10 cellular contexts compared by ENCODE assay signal in the genomic region with DNA sequence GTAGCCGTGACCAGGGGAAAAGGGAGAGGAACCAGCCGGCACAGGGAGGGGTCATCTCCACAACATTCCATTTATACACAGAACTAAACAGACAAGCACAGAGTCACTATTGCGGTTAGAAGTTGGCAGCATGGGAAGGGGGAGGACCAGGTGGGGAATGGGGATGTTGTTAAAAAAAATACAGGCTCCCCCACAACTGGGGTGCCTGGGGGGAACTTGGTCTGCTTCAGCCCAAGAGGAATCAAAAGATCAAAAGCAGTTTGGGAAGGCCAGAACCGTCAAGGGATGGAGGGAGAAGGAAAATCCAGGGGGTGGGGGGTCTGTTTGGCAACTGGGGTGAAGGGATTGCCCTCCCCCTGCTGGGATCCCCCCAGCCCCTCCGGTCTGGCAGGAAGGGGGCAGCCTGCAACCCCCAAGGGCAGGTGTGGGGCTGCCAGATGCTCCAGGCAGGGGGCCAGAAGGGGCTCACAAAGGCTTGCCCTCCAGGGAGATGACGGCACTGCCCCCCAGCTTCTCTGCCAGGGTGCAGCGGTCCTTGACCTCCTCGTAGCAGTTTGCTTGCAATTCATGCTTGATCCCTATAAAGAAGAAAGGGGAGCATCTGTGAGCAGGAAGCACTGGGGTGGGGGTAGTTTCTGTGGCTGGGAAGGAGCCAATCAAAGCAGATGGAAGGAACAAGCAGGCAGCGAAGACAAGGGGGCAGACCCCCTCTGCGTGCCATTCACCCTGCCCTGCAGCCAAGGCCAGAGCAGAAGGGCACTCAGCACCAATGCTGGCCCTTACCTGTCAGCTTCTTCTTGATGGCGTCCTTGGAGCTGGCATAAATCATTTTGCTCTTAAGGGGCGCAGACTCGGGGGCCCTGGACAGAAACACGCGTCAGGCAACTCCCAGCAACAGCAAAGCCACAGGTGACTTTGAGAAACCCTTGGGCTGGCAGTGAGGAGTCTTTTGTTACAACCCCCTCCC. TPM values are rescaled to one million over a fixed set of nuclear protein-coding genes. Genes with fewer than 3 reads are reported as not detected.
A peak's percentile ranks its signal among the peaks of the same experiment; 100 is the strongest.
DNase-seq lines count a peak whose midpoint lies in the region; ATAC-seq and TF ChIP-seq lines count a peak whose summit lies in the region.
"Had no signal": no experiment of that assay in that cellular context is flagged by ENCODE, and none has a peak within 500 bp of the region (broad histone marks: within the 10 kb centered on the region; RNA-seq: fewer than 3 reads in every experiment).

No MANE protein-coding gene starts in this region.

- H2BK20ac ChIP-seq in IMR-90 (ENCODE audit: low read depth, low read length), result no peak overlapping the region

- BruUV-seq in IMR-90 (replicated peaks; lab: Mats Ljungman, UMichigan), result TSS peak; percentile 97

- TF ChIP-seq POLR2A in IMR-90 (IDR thresholded peaks at IDR 0.05; ENCODE audit: low read depth, low read length), result no peak
- no peak for TF ChIP-seq POLR2A in testis (IDR thresholded peaks at IDR 0.05)

- peaks cover 0 to 16% (median 0%) of the 10 kb centered on the region in 11 experiments; a peak in 9 of 22 replicates for H3K9me3 ChIP-seq in BLaER1 treated with 17β-estradiol and CSF1 and Interleukin-3, amounts not matched to agents 10 nM and 100 nM (replicated peaks in 1 of 11)
- H3K9me3 ChIP-seq in IMR-90 (ENCODE audit: control insufficient read depth, insufficient read depth, low read length), result no peaks in the 10 kb centered on the region
- H3K9me3 ChIP-seq in neural cell (ENCODE audit: low read length), result no peaks in the 10 kb centered on the region
- no peaks in the 10 kb centered on the region for H3K9me3 ChIP-seq in testis

- H4K8ac ChIP-seq in IMR-90 (ENCODE audit: low read depth in 2 of 2, low read length in 2 of 2), result no peak overlapping the region

- H3K36me3 Mint-ChIP-seq in central memory CD8-positive, alpha-beta T cell (ENCODE audit: insufficient read depth), result peaks cover 58% of the 10 kb centered on the region

- WGBS in IMR-90 (ENCODE audit: extremely low coverage in 2 of 2, insufficient read length in 1 of 2), 2 experiments, result 97% methylated on average over 5 of the region's 15 CpGs; no CpG with 5 or more reads in 1 of the 2 experiments
- 71 to 75% methylated on average over 15 of the region's 15 CpGs for WGBS in testis, 2 donors

- intact Hi-C loops in IMR-90 (cut with micrococcal nuclease) (no loop called here), testis (cut with DNase I; ENCODE audit: low total_unique reads) (no loop called here)

- H3K79me2 ChIP-seq in neural cell (replicated peaks; ENCODE audit: insufficient read depth, low read length), result peaks cover 38% of the 10 kb centered on the region

- H4K5ac ChIP-seq in IMR-90 (ENCODE audit: low read depth, low read length), result no peak overlapping the region

- H3K18ac ChIP-seq in IMR-90 (ENCODE audit: low read depth, low read length), result no peak overlapping the region

- H3K56ac ChIP-seq in IMR-90 (ENCODE audit: extremely low read depth, insufficient read depth, low read length), result no peak overlapping the region

- no peak overlapping the region for H2BK5ac ChIP-seq in IMR-90 (ENCODE audit: low read depth, low read length, poor library complexity, severe bottlenecking)

- peak overlapping the region; percentile 92 to 99 (median 95); a peak in 19 of 22 replicates for H3K9ac ChIP-seq in BLaER1 treated with 17β-estradiol and CSF1 and Interleukin-3, amounts not matched to agents 10 nM and 100 nM
- H3K9ac ChIP-seq in IMR-90 (ENCODE audit: low read depth, low read length), result no peak overlapping the region
- no peak overlapping the region for H3K9ac ChIP-seq in neural cell (ENCODE audit: low read length)

- H2AK5ac ChIP-seq in IMR-90 (ENCODE audit: low read depth, low read length), result no peak overlapping the region

- ATAC-seq in IMR-90 (ENCODE audit: low read depth), result no peak
- ATAC-seq in central memory CD8-positive, alpha-beta T cell (replicated peaks; ENCODE audit: extremely low read depth, poor library complexity, severe bottlenecking), result no peak

- no peak overlapping the region for H2AK9ac ChIP-seq in IMR-90 (replicated peaks; ENCODE audit: low read depth, low read length, poor library complexity)

- H2AFZ ChIP-seq in IMR-90 (replicated peaks; ENCODE audit: low read length, poor library complexity) (no peak overlapping the region), neural cell (ENCODE audit: low read depth, low read length) (no peak overlapping the region)

- no peaks in the 10 kb centered on the region for H3K9me3 Mint-ChIP-seq in central memory CD8-positive, alpha-beta T cell

- peak overlapping the region in 2 of 11 experiments; percentile 3 to 90; a peak in 1 of 22 replicates for H3K27ac ChIP-seq in BLaER1 treated with 17β-estradiol and CSF1 and Interleukin-3, amounts not matched to agents 10 nM and 100 nM
- H3K27ac ChIP-seq in IMR-90 (ENCODE audit: insufficient read depth, low read length), result no peak overlapping the region
- no peak overlapping the region for H3K27ac ChIP-seq in neural cell (ENCODE audit: low read length)
- H3K27ac ChIP-seq in testis, result no peak overlapping the region

- H3F3A ChIP-seq in neural cell (ENCODE audit: insufficient read depth, low read length, poor library complexity, severe bottlenecking), result peaks cover 5% of the 10 kb centered on the region

- CTCF ChIA-PET in IMR-90 (lab: Yijun Ruan, JAX), result no interaction called here

- H3K4me3 Mint-ChIP-seq in central memory CD8-positive, alpha-beta T cell, result peak overlapping the region; percentile 88

- H2BK120ac ChIP-seq in IMR-90 (ENCODE audit: low read depth, low read length), result no peak overlapping the region

- H3K4me2 ChIP-seq in BLaER1 treated with 17β-estradiol and CSF1 and Interleukin-3, amounts not matched to agents 10 nM and 100 nM, result peak overlapping the region; percentile 77 to 95 (median 90)
- H3K4me2 ChIP-seq in IMR-90 (ENCODE audit: low read depth, low read length) (no peak overlapping the region), neural cell (ENCODE audit: low read length) (peak overlapping the region; percentile 90)

- no peak for TF ChIP-seq CTCF in IMR-90 (conservative IDR thresholded peaks at IDR 0.05; ENCODE audit: low read depth, low read length)
- no peak for TF ChIP-seq CTCF in neural cell (IDR thresholded peaks at IDR 0.05; ENCODE audit: poor library complexity, severe bottlenecking)
- TF ChIP-seq CTCF in testis (IDR thresholded peaks at IDR 0.05), result no peak

- peaks cover 33% of the 10 kb centered on the region for H3K9me1 ChIP-seq in IMR-90 (ENCODE audit: insufficient read depth, low read length)

- DNase-seq in IMR-90, result no peak
- no peak for DNase-seq in central memory CD8-positive, alpha-beta T cell (ENCODE audit: low spot score in 2 of 2)
- DNase-seq in testis, result no peak
- DNase-seq in NCI-H226, result no peak
- DNase-seq in activated gamma-delta T cell (lab: John Stamatoyannopoulos, UW), result no peak
- no peak for DNase-seq in NCI-H2171 treated with DMSO at 0.1 percent for 48 hours (lab: John Stamatoyannopoulos, UW)
- DNase-seq: activated CD4-positive, alpha-beta T cell treated with anti-CD3 and anti-CD28 coated beads, Interleukin-2, amount 50 U/mL, for 4 hours; MG63 had no signal

- no peak overlapping the region for H3K14ac ChIP-seq in IMR-90 (replicated peaks; ENCODE audit: low read depth, low read length)

- H4K91ac ChIP-seq in IMR-90 (ENCODE audit: insufficient read depth, low read depth, low read length), result no peak overlapping the region

- peak overlapping the region; percentile 72 for H3K27ac Mint-ChIP-seq in central memory CD8-positive, alpha-beta T cell (ENCODE audit: low read depth)

- TF ChIP-seq EP300 in neural cell (conservative IDR thresholded peaks at IDR 0.05; ENCODE audit: poor library complexity, severe bottlenecking), result no peak

- no peak overlapping the region for H3K23ac ChIP-seq in IMR-90 (ENCODE audit: low read depth, low read length)

- in situ Hi-C loops in IMR-90 (cut with MboI; ENCODE audit: low sequenced_read_pairs), result no loop called here

- H3K79me1 ChIP-seq in IMR-90 (ENCODE audit: low read depth in 1 of 2, low read length in 2 of 2), result peaks cover 20 to 65% of the 10 kb centered on the region in 2 experiments

- H3K4me1 ChIP-seq in BLaER1 treated with 17β-estradiol and CSF1 and Interleukin-3, amounts not matched to agents 10 nM and 100 nM, result peaks cover 30 to 41% (median 35%) of the 10 kb centered on the region in 10 experiments
- H3K4me1 ChIP-seq in IMR-90 (ENCODE audit: control insufficient read depth, insufficient read depth, low read length), result peaks cover 9% of the 10 kb centered on the region
- peaks cover 6% of the 10 kb centered on the region for H3K4me1 ChIP-seq in testis

- H3K9me2 ChIP-seq in neural cell (ENCODE audit: insufficient read depth, low read length), result no peaks in the 10 kb centered on the region

- H3K36me3 ChIP-seq in BLaER1 treated with 17β-estradiol and CSF1 and Interleukin-3, amounts not matched to agents 10 nM and 100 nM, result peaks cover 58 to 65% (median 60%) of the 10 kb centered on the region in 11 experiments
- H3K36me3 ChIP-seq in IMR-90 (ENCODE audit: control insufficient read depth, insufficient read depth, low read length) (peaks cover 59% of the 10 kb centered on the region), neural cell (ENCODE audit: insufficient read depth, low read length) (peaks cover 5% of the 10 kb centered on the region), testis (ENCODE audit: low read depth, missing control alignments) (no peaks in the 10 kb centered on the region)

- peak overlapping the region; percentile 84 to 99 (median 96); a peak in 19 of 20 replicates for H3K4me3 ChIP-seq in BLaER1 treated with 17β-estradiol and CSF1 and Interleukin-3, amounts not matched to agents 10 nM and 100 nM
- H3K4me3 ChIP-seq in IMR-90 (ENCODE audit: insufficient read depth, low read depth, low read length) (no peak overlapping the region), neural cell (ENCODE audit: low read length) (peak overlapping the region; percentile 100), testis (no peak overlapping the region)

- POLR2A ChIA-PET in IMR-90 (lab: Charles Lee; ENCODE audit: unreplicated experiment), result no interaction called here

- peaks cover 73 to 78% (median 78%) of the 10 kb centered on the region in 11 experiments for H4K20me1 ChIP-seq in BLaER1 treated with 17β-estradiol and CSF1 and Interleukin-3, amounts not matched to agents 10 nM and 100 nM
- H4K20me1 ChIP-seq in IMR-90 (ENCODE audit: insufficient read depth, low read length), result peaks cover 77% of the 10 kb centered on the region
- peaks cover 48% of the 10 kb centered on the region for H4K20me1 ChIP-seq in neural cell (ENCODE audit: insufficient read depth)

- no peaks in the 10 kb centered on the region for H3K27me3 ChIP-seq in BLaER1 treated with 17β-estradiol and CSF1 and Interleukin-3, amounts not matched to agents 10 nM and 100 nM
- H3K27me3 ChIP-seq in IMR-90 (ENCODE audit: control insufficient read depth, insufficient read depth, low read length), result no peaks in the 10 kb centered on the region
- no peaks in the 10 kb centered on the region for H3K27me3 ChIP-seq in neural cell (ENCODE audit: insufficient read depth, low read depth, low read length)
- no peaks in the 10 kb centered on the region for H3K27me3 ChIP-seq in testis
- H3K27me3 ChIP-seq: MG63 had no signal

- no peak for TF ChIP-seq RAD21 in IMR-90 (IDR thresholded peaks at IDR 0.05; ENCODE audit: low read length)
- TF ChIP-seq RAD21 in neural cell (conservative IDR thresholded peaks at IDR 0.05), result no peak

- no peak overlapping the region for H3K4ac ChIP-seq in IMR-90 (ENCODE audit: low read depth, low read length)

- dilution Hi-C loops in IMR-90 (cut with HindIII; ENCODE audit: low sequenced_read_pairs, unreplicated experiment), result no loop called here

- no peaks in the 10 kb centered on the region for H3K27me3 Mint-ChIP-seq in central memory CD8-positive, alpha-beta T cell

- H2BK15ac ChIP-seq in IMR-90 (ENCODE audit: low read depth, low read length), result no peak overlapping the region

- peaks cover 54% of the 10 kb centered on the region for H3K4me1 Mint-ChIP-seq in central memory CD8-positive, alpha-beta T cell

RNA-seq across cellular contexts. Expression of a gene that starts 2.8 kb away (rescaled TPM):
- total RNA-seq in IMR-90 (2012; rRNA removed) (919 and 960 TPM in 2 replicates), testis (100 to 1,000 TPM; 522 to 570 TPM)
- polyA plus RNA-seq in IMR-90 (2012; rRNA removed) (2,231 and 2,466 TPM in 2 replicates), neural cell (1,633 and 1,984 TPM in 2 replicates), testis (ENCODE audit: insufficient read depth, low read depth, low replicate concordance) (647 TPM)
- polyA plus RNA-seq in IMR-90 (2012; cell fraction: cytosol; rRNA removed), result 2,445 and 3,036 TPM in 2 replicates
- polyA plus RNA-seq in IMR-90 (2012; cell fraction: nucleus; rRNA removed; ENCODE audit: low replicate concordance), result 809 and 890 TPM in 2 replicates
- 790 and 797 TPM in 2 replicates for polyA minus RNA-seq in neural cell

RNA-seq across cellular contexts. Expression of a gene that starts 5.1 kb away (rescaled TPM):
- total RNA-seq in IMR-90 (2012; rRNA removed) (22.5 and 23.7 TPM in 2 replicates), testis (10 to 100 TPM; 57.2 to 74.0 TPM)
- polyA plus RNA-seq in IMR-90 (2012; rRNA removed) (47.9 and 57.0 TPM in 2 replicates), neural cell (183 and 211 TPM in 2 replicates), testis (ENCODE audit: insufficient read depth, low read depth, low replicate concordance) (49.9 TPM)
- 22.0 and 32.0 TPM in 2 replicates for polyA plus RNA-seq in IMR-90 (2012; cell fraction: cytosol; rRNA removed)
- 224 and 393 TPM in 2 replicates for polyA plus RNA-seq in IMR-90 (2012; cell fraction: nucleus; rRNA removed; ENCODE audit: low replicate concordance)
- polyA minus RNA-seq in neural cell, result 84.5 and 103 TPM in 2 replicates

RNA-seq across cellular contexts. Expression of a gene that starts 17.4 kb away (rescaled TPM):
- 62.7 and 69.2 TPM in 2 replicates for total RNA-seq in IMR-90 (2012; rRNA removed)
- polyA plus RNA-seq in IMR-90 (2012; rRNA removed), result 431 and 601 TPM in 2 replicates
- 324 and 587 TPM in 2 replicates for polyA plus RNA-seq in IMR-90 (2012; cell fraction: cytosol; rRNA removed)
- 557 and 1,096 TPM in 2 replicates for polyA plus RNA-seq in IMR-90 (2012; cell fraction: nucleus; rRNA removed; ENCODE audit: low replicate concordance)
- polyA plus RNA-seq in neural cell, result 0.50 and 0.67 TPM in 2 replicates
- 0.49 TPM in 1 of 2 replicates, not detected in the other for polyA minus RNA-seq in neural cell
- 10 to 100 TPM; 47.4 to 52.4 TPM for total RNA-seq in testis
- polyA plus RNA-seq in testis (ENCODE audit: insufficient read depth, low read depth, low replicate concordance), result 100 TPM

RNA-seq across cellular contexts. Expression of a gene that starts 21.4 kb away (rescaled TPM):
- 0.36 TPM in 1 of 2 replicates, not detected in the other for total RNA-seq in IMR-90 (2012; rRNA removed)
- 0.69 and 0.79 TPM in 2 replicates for polyA plus RNA-seq in IMR-90 (2012; rRNA removed)
- 0.08 and 0.46 TPM in 2 replicates for polyA plus RNA-seq in IMR-90 (2012; cell fraction: cytosol; rRNA removed)
- polyA plus RNA-seq in IMR-90 (2012; cell fraction: nucleus; rRNA removed; ENCODE audit: low replicate concordance), result 5.7 and 6.5 TPM in 2 replicates
- 12.6 and 16.0 TPM in 2 replicates for polyA plus RNA-seq in neural cell
- polyA minus RNA-seq in neural cell, result 7.5 and 7.9 TPM in 2 replicates
- total RNA-seq in testis, result 1 to 10 TPM; 3.2 to 4.0 TPM
- polyA plus RNA-seq in testis (ENCODE audit: insufficient read depth, low read depth, low replicate concordance), result 4.9 TPM

RNA-seq across cellular contexts. Expression of a gene that starts 24.5 kb away (rescaled TPM):
- total RNA-seq in IMR-90 (2012; rRNA removed) (0.18 TPM in 1 of 2 replicates, not detected in the other), testis (1 to 10 TPM in 1 of 2 donors, under 1 TPM in 1; 0.71 to 2.7 TPM)
- polyA plus RNA-seq in IMR-90 (2012; rRNA removed) (0.07 and 0.23 TPM in 2 replicates), neural cell (not detected in 2 replicates), testis (ENCODE audit: insufficient read depth, low read depth, low replicate concordance) (4.4 TPM)
- polyA plus RNA-seq in IMR-90 (2012; cell fraction: cytosol; rRNA removed), result 0.08 and 0.39 TPM in 2 replicates
- polyA plus RNA-seq in IMR-90 (2012; cell fraction: nucleus; rRNA removed; ENCODE audit: low replicate concordance), result 0.23 and 0.34 TPM in 2 replicates
- polyA minus RNA-seq in neural cell, result not detected in 2 replicates

Comparison
In these comparisons a context has a peak if more than half of its experiments do, and no peak if none do; other contexts are left out.
1. H3K4me3 ChIP-seq: peak in BLaER1 treated with 17β-estradiol and CSF1 and Interleukin-3, amounts not matched to agents 10 nM and 100 nM (10 of 10) and neural cell (single experiment); none in IMR-90 (single experiment) and testis (0 of 2).
2. H3K9ac ChIP-seq: peak in BLaER1 treated with 17β-estradiol and CSF1 and Interleukin-3, amounts not matched to agents 10 nM and 100 nM (11 of 11); none in IMR-90 (single experiment) and neural cell (single experiment).
3. RNA of a gene that starts 17.4 kb away (polyA plus RNA-seq): 324 to 1,096 TPM in IMR-90 and 100 TPM in testis (single experiment); 0.50 to 0.67 TPM in neural cell; every median in the first group is over 10 times any median in the second.